In the genomic region with DNA sequence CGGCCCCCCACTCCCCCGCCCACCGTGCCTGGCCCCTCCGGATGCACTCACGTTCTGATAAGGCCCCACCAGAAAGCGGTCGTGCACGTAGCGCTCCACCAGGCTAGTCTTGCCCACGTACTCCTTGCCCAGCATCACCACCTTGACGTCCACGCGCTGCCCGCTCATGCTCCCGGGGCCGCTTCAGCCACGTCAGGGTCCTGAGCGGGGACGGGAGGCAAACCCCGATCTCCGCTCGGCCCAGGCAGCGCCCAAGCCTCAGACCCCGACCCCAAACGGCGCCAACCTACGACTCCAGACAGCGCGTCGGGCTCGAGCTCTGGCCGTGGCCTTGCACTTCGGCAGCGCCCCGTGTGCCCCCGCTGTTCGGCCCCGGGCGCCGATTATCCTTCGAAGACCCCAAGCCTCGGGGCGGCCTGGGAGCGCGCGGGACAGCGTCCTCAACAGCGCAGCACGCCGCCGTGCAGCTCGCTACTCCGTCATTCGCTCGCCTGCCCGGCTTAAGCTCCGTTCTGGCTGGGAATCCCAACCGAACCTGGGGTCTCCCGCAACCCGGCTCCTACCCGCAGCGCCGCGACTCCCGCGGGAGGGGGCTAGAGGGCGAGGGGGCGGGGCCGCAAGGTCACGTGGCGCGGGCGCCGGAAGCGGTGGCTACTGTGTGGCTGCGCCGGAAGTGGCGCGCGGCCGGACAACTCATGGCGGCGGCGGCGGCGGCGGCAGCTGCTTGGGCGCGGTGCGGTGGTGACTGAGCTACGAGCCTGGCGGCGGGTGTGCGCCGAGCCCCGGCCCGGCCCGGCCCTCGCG, we compare ENCODE assay signal across 8 cellular contexts. TPM values are rescaled to one million over a fixed set of nuclear protein-coding genes. Genes with fewer than 3 reads are reported as not detected.
DNase-seq lines count a peak whose midpoint lies in the region; ATAC-seq and TF ChIP-seq lines count a peak whose summit lies in the region.

A gene with protein sequence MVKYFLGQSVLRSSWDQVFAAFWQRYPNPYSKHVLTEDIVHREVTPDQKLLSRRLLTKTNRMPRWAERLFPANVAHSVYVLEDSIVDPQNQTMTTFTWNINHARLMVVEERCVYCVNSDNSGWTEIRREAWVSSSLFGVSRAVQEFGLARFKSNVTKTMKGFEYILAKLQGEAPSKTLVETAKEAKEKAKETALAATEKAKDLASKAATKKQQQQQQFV (plus strand): TSS at position 679 of the 804 bp plus-strand sequence. CDS start 187 bp downstream, outside the sequence.
A gene (minus strand): TSS at position 599 of the 804 bp plus-strand sequence. CDS start 431 bp downstream, at position 168.

- no peak for TF ChIP-seq EP300 in gastroesophageal sphincter (IDR thresholded peaks at IDR 0.05)

- no peaks in the 10 kb centered on the region for H3K9me3 ChIP-seq in gastroesophageal sphincter

- peak in 2 of 4 experiments; percentile 18 to 58 for TF ChIP-seq CTCF in gastroesophageal sphincter (IDR thresholded peaks at IDR 0.05)

- 0% methylated on average over 6 of the region's 100 CpGs; no CpG with 5 or more reads in 1 of the 2 donors for WGBS in gastroesophageal sphincter (ENCODE audit: low coverage in 1 of 2), 2 donors

- peak within 1 kb of the TSS; percentile 80 to 95 for H3K4me3 ChIP-seq in gastroesophageal sphincter

- peaks cover 0 to 61% (median 38%) of the 10 kb centered on the region in 3 donors for H3K4me1 ChIP-seq in gastroesophageal sphincter

- DNase-seq in EL: peak; percentile 85
- peak; percentile 80 for DNase-seq in LHCN-M2 (ENCODE audit: low read depth)
- DNase-seq in SK-N-DZ (ENCODE audit: low spot score): peak; percentile 82
- peak; percentile 92 for DNase-seq in activated naive CD4-positive, alpha-beta T cell treated with Interleukin-2 at 50 U/mL for 16 hours
- DNase-seq in nucleus accumbens (lab: John Stamatoyannopoulos, UW): peak in 54 of 56 donors; percentile 35 to 92 (median 77)
- peak; percentile 86 for DNase-seq in superior temporal gyrus (ENCODE audit: extremely low spot score)

- TF ChIP-seq POLR2A in gastroesophageal sphincter (IDR thresholded peaks at IDR 0.05): peak; percentile 69 to 74

- no peaks in the 10 kb centered on the region for H3K27me3 ChIP-seq in gastroesophageal sphincter

- peak within 1 kb of the TSS; percentile 72 to 91 (median 87) for H3K27ac ChIP-seq in gastroesophageal sphincter

- H3K36me3 ChIP-seq in gastroesophageal sphincter: peaks cover 0 to 41% of the 10 kb centered on the region in 2 donors

- ATAC-seq in GM21737 (IDR thresholded peaks at IDR 0.05; ENCODE audit: unreplicated experiment) (peak; percentile 43), gastroesophageal sphincter (peak; percentile 90)

RNA-seq across cellular contexts. Expression of the first gene that starts in this region (rescaled TPM):
- total RNA-seq in LHCN-M2 (2014; rRNA removed) (245 and 247 TPM in 2 replicates), gastroesophageal sphincter (10 to 100 TPM; 60.4 to 97.5 (median 73.5) TPM)
- polyA plus RNA-seq in LHCN-M2 (2012): 239 TPM
- polyA plus RNA-seq in SK-N-DZ (2014; cell fraction: cytosol; rRNA removed): 367 and 387 TPM in 2 replicates
- polyA plus RNA-seq in SK-N-DZ (2014; cell fraction: nucleus; rRNA removed): 166 and 262 TPM in 2 replicates

RNA-seq across cellular contexts. Expression of the second gene that starts in this region (rescaled TPM):
- total RNA-seq in LHCN-M2 (2014; rRNA removed): 25.3 and 32.4 TPM in 2 replicates
- 30.5 TPM for polyA plus RNA-seq in LHCN-M2 (2012)
- polyA plus RNA-seq in SK-N-DZ (2014; cell fraction: cytosol; rRNA removed): 40.3 and 43.5 TPM in 2 replicates
- 194 and 231 TPM in 2 replicates for polyA plus RNA-seq in SK-N-DZ (2014; cell fraction: nucleus; rRNA removed)
- 10 to 100 TPM; 21.4 to 32.4 (median 24.8) TPM for total RNA-seq in gastroesophageal sphincter

Comparison
In these comparisons a context has a peak if more than half of its experiments do, and no peak if none do; other contexts are left out.
1. Peak in every context shown above with its lines: DNase-seq, ATAC-seq, H3K4me3 ChIP-seq and H3K27ac ChIP-seq.